ENCODE assay signal across 1 cellular context in genomic region chr2:172928754-172929153, GRCh38.
TF ChIP-seq lines count a peak whose summit lies in the region.

No MANE protein-coding gene starts in this region.

TF ChIP-seq in SK-N-SH treated with all-trans-retinoic acid at 6 μM for 48 hours, 23 proteins besides CTCF, POLR2A, EP300 and RAD21 (continued from another document):
- TF ChIP-seq CREB5 (CRISPR knock-in tag; IDR thresholded peaks at IDR 0.05; ENCODE audit: low read depth) (peak; percentile 12; the same call in 1 of the 2 replicates), TSHZ2 (CRISPR knock-in tag; IDR thresholded peaks at IDR 0.05) (no peak), ZNF70 (CRISPR knock-in tag; IDR thresholded peaks at IDR 0.05) (no peak), PPARA (CRISPR knock-in tag; IDR thresholded peaks at IDR 0.05; ENCODE audit: borderline replicate concordance) (no peak)
